1 cellular context compared by ENCODE assay signal in the genomic region with DNA sequence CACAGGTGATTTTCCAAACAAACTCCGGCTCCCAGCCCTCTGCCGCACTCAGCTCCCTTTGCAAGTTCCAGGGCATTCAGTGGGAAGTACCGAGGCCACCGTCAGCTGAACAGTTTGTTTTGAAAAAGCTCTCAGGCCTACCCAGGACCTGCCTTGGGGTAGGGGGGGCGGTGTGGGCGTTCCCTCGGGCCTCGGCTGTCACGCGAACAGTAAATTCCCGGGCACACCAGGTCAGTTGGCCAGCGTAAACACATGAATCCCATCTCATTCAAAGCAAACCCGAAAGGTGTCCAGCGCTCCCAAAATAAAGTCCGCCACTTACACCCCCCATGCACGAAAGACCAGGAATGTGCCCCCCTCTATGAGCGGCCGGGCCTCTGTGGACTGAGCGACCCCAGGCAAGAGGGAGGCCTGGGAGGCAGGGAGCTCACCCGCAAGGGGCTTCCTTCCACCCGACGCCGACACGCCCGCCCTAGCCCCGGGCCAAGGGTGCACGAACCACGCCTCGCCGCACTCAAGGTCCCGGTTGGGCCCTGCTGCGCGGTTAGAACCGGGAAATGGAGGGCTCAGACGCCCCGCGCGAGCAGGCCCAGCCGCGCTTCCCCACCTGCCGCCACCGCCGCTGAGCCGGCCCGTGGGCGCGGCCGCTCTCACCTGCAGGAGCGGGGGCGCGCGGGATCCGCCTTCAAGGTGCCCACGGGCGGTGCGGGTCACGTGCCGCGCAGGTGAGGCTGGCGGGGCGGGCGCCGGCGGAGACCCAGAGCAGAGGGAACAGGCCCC.
TF ChIP-seq lines count a peak whose summit lies in the region.

A gene with protein sequence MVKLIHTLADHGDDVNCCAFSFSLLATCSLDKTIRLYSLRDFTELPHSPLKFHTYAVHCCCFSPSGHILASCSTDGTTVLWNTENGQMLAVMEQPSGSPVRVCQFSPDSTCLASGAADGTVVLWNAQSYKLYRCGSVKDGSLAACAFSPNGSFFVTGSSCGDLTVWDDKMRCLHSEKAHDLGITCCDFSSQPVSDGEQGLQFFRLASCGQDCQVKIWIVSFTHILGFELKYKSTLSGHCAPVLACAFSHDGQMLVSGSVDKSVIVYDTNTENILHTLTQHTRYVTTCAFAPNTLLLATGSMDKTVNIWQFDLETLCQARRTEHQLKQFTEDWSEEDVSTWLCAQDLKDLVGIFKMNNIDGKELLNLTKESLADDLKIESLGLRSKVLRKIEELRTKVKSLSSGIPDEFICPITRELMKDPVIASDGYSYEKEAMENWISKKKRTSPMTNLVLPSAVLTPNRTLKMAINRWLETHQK (minus strand): TSS at position 775 of the 780 bp plus-strand sequence. CDS start 3,634 bp downstream, outside the sequence.

TF ChIP-seq in K562, 482 proteins besides CTCF, POLR2A, EP300 and RAD21 (continued from another document and continues in another):
- TF ChIP-seq, protein P1, sequence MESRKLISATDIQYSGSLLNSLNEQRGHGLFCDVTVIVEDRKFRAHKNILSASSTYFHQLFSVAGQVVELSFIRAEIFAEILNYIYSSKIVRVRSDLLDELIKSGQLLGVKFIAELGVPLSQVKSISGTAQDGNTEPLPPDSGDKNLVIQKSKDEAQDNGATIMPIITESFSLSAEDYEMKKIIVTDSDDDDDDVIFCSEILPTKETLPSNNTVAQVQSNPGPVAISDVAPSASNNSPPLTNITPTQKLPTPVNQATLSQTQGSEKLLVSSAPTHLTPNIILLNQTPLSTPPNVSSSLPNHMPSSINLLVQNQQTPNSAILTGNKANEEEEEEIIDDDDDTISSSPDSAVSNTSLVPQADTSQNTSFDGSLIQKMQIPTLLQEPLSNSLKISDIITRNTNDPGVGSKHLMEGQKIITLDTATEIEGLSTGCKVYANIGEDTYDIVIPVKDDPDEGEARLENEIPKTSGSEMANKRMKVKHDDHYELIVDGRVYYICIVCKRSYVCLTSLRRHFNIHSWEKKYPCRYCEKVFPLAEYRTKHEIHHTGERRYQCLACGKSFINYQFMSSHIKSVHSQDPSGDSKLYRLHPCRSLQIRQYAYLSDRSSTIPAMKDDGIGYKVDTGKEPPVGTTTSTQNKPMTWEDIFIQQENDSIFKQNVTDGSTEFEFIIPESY (CRISPR knock-in tag; IDR thresholded peaks at IDR 0.05), result 0 out of 2 replicates have a peak, but pooled peaks have one; percentile 7
- TF ChIP-seq NCOA6 (IDR thresholded peaks at IDR 0.05) (no peak), ADNP (tag; IDR thresholded peaks at IDR 0.05) (no peak), ZNF778 (CRISPR knock-in tag; IDR thresholded peaks at IDR 0.05) (no peak), FOXA1 (IDR thresholded peaks at IDR 0.05; ENCODE audit: borderline replicate concordance) (no peak), XRCC3 (IDR thresholded peaks at IDR 0.05) (no peak), U2AF2 (optimal IDR thresholded peaks at IDR 0.05; ENCODE audit: low read depth, low read length) (no peak), WHSC1 (IDR thresholded peaks at IDR 0.05; ENCODE audit: low read length) (no peak), MED1 (CRISPR knock-in tag; IDR thresholded peaks at IDR 0.05; ENCODE audit: borderline replicate concordance) (no peak), EWSR1 (IDR thresholded peaks at IDR 0.05; ENCODE audit: borderline replicate concordance, low read depth, partially characterized antibody) (no peak), KDM5B (IDR thresholded peaks at IDR 0.05; ENCODE audit: insufficient replicate concordance, low read depth, low read length) (peak; percentile 28), PTRF (tag; IDR thresholded peaks at IDR 0.05) (no peak), TGIF2 (CRISPR knock-in tag; IDR thresholded peaks at IDR 0.05) (peak; percentile 95; the same call in 1 of the 2 replicates), KLF6 (CRISPR knock-in tag; IDR thresholded peaks at IDR 0.05; ENCODE audit: borderline replicate concordance) (no peak), CBX1 (IDR thresholded peaks at IDR 0.05; ENCODE audit: low read depth) (peak; percentile 49; the same call in 1 of the 2 replicates), KDM4B (IDR thresholded peaks at IDR 0.05; ENCODE audit: borderline replicate concordance in 2 of 2, low read depth in 1 of 2) (no peak), ESRRB (CRISPR knock-in tag; IDR thresholded peaks at IDR 0.05; ENCODE audit: borderline replicate concordance) (no peak), ZNF174 (CRISPR knock-in tag; IDR thresholded peaks at IDR 0.05) (no peak), DACH1 (IDR thresholded peaks at IDR 0.05; ENCODE audit: partially characterized antibody) (peak; percentile 52), FOXP1 (CRISPR knock-in tag; IDR thresholded peaks at IDR 0.05) (peak; percentile 84)
- TF ChIP-seq, protein P2, sequence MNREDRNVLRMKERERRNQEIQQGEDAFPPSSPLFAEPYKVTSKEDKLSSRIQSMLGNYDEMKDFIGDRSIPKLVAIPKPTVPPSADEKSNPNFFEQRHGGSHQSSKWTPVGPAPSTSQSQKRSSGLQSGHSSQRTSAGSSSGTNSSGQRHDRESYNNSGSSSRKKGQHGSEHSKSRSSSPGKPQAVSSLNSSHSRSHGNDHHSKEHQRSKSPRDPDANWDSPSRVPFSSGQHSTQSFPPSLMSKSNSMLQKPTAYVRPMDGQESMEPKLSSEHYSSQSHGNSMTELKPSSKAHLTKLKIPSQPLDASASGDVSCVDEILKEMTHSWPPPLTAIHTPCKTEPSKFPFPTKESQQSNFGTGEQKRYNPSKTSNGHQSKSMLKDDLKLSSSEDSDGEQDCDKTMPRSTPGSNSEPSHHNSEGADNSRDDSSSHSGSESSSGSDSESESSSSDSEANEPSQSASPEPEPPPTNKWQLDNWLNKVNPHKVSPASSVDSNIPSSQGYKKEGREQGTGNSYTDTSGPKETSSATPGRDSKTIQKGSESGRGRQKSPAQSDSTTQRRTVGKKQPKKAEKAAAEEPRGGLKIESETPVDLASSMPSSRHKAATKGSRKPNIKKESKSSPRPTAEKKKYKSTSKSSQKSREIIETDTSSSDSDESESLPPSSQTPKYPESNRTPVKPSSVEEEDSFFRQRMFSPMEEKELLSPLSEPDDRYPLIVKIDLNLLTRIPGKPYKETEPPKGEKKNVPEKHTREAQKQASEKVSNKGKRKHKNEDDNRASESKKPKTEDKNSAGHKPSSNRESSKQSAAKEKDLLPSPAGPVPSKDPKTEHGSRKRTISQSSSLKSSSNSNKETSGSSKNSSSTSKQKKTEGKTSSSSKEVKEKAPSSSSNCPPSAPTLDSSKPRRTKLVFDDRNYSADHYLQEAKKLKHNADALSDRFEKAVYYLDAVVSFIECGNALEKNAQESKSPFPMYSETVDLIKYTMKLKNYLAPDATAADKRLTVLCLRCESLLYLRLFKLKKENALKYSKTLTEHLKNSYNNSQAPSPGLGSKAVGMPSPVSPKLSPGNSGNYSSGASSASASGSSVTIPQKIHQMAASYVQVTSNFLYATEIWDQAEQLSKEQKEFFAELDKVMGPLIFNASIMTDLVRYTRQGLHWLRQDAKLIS (CRISPR knock-in tag; IDR thresholded peaks at IDR 0.05), result 0 out of 2 replicates have a peak, but pooled peaks have one; percentile 14
- TF ChIP-seq, protein P3, sequence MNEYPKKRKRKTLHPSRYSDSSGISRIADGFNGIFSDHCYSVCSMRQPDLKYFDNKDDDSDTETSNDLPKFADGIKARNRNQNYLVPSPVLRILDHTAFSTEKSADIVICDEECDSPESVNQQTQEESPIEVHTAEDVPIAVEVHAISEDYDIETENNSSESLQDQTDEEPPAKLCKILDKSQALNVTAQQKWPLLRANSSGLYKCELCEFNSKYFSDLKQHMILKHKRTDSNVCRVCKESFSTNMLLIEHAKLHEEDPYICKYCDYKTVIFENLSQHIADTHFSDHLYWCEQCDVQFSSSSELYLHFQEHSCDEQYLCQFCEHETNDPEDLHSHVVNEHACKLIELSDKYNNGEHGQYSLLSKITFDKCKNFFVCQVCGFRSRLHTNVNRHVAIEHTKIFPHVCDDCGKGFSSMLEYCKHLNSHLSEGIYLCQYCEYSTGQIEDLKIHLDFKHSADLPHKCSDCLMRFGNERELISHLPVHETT (CRISPR knock-in tag; conservative IDR thresholded peaks at IDR 0.05 in 1 of 2, IDR thresholded peaks at IDR 0.05 in 1 of 2), result peak in 1 of 2 experiments; percentile 31; a peak in 1 of 4 replicates
- TF ChIP-seq, protein P4, sequence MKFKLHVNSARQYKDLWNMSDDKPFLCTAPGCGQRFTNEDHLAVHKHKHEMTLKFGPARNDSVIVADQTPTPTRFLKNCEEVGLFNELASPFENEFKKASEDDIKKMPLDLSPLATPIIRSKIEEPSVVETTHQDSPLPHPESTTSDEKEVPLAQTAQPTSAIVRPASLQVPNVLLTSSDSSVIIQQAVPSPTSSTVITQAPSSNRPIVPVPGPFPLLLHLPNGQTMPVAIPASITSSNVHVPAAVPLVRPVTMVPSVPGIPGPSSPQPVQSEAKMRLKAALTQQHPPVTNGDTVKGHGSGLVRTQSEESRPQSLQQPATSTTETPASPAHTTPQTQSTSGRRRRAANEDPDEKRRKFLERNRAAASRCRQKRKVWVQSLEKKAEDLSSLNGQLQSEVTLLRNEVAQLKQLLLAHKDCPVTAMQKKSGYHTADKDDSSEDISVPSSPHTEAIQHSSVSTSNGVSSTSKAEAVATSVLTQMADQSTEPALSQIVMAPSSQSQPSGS (CRISPR knock-in tag; IDR thresholded peaks at IDR 0.05), result 0 out of 2 replicates have a peak, but pooled peaks have one; percentile 23
- TF ChIP-seq, protein P5, sequence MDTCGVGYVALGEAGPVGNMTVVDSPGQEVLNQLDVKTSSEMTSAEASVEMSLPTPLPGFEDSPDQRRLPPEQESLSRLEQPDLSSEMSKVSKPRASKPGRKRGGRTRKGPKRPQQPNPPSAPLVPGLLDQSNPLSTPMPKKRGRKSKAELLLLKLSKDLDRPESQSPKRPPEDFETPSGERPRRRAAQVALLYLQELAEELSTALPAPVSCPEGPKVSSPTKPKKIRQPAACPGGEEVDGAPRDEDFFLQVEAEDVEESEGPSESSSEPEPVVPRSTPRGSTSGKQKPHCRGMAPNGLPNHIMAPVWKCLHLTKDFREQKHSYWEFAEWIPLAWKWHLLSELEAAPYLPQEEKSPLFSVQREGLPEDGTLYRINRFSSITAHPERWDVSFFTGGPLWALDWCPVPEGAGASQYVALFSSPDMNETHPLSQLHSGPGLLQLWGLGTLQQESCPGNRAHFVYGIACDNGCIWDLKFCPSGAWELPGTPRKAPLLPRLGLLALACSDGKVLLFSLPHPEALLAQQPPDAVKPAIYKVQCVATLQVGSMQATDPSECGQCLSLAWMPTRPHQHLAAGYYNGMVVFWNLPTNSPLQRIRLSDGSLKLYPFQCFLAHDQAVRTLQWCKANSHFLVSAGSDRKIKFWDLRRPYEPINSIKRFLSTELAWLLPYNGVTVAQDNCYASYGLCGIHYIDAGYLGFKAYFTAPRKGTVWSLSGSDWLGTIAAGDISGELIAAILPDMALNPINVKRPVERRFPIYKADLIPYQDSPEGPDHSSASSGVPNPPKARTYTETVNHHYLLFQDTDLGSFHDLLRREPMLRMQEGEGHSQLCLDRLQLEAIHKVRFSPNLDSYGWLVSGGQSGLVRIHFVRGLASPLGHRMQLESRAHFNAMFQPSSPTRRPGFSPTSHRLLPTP (IDR thresholded peaks at IDR 0.05; ENCODE audit: borderline replicate concordance, extremely low read depth, insufficient read length), result no peak
- TF ChIP-seq, protein P6, sequence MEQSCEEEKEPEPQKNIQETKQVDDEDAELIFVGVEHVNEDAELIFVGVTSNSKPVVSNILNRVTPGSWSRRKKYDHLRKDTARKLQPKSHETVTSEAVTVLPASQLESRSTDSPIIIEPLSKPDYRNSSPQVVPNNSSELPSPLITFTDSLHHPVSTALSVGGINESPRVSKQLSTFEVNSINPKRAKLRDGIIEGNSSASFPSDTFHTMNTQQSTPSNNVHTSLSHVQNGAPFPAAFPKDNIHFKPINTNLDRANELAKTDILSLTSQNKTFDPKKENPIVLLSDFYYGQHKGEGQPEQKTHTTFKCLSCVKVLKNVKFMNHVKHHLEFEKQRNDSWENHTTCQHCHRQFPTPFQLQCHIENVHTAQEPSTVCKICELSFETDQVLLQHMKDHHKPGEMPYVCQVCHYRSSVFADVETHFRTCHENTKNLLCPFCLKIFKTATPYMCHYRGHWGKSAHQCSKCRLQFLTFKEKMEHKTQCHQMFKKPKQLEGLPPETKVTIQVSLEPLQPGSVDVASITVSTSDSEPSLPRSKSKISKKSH (CRISPR knock-in tag; IDR thresholded peaks at IDR 0.05), result no peak
- TF ChIP-seq, protein P7, sequence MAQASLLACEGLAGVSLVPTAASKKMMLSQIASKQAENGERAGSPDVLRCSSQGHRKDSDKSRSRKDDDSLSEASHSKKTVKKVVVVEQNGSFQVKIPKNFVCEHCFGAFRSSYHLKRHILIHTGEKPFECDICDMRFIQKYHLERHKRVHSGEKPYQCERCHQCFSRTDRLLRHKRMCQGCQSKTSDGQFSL (CRISPR knock-in tag; IDR thresholded peaks at IDR 0.05), result peak; percentile 92
- TF ChIP-seq, protein P7 (tag; IDR thresholded peaks at IDR 0.05), result peak in 1 of 2 experiments; percentile 86; a peak in 2 of 4 replicates
- TF ChIP-seq, protein P8, sequence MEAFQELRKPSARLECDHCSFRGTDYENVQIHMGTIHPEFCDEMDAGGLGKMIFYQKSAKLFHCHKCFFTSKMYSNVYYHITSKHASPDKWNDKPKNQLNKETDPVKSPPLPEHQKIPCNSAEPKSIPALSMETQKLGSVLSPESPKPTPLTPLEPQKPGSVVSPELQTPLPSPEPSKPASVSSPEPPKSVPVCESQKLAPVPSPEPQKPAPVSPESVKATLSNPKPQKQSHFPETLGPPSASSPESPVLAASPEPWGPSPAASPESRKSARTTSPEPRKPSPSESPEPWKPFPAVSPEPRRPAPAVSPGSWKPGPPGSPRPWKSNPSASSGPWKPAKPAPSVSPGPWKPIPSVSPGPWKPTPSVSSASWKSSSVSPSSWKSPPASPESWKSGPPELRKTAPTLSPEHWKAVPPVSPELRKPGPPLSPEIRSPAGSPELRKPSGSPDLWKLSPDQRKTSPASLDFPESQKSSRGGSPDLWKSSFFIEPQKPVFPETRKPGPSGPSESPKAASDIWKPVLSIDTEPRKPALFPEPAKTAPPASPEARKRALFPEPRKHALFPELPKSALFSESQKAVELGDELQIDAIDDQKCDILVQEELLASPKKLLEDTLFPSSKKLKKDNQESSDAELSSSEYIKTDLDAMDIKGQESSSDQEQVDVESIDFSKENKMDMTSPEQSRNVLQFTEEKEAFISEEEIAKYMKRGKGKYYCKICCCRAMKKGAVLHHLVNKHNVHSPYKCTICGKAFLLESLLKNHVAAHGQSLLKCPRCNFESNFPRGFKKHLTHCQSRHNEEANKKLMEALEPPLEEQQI (IDR thresholded peaks at IDR 0.05), result no peak
- TF ChIP-seq, protein P9, sequence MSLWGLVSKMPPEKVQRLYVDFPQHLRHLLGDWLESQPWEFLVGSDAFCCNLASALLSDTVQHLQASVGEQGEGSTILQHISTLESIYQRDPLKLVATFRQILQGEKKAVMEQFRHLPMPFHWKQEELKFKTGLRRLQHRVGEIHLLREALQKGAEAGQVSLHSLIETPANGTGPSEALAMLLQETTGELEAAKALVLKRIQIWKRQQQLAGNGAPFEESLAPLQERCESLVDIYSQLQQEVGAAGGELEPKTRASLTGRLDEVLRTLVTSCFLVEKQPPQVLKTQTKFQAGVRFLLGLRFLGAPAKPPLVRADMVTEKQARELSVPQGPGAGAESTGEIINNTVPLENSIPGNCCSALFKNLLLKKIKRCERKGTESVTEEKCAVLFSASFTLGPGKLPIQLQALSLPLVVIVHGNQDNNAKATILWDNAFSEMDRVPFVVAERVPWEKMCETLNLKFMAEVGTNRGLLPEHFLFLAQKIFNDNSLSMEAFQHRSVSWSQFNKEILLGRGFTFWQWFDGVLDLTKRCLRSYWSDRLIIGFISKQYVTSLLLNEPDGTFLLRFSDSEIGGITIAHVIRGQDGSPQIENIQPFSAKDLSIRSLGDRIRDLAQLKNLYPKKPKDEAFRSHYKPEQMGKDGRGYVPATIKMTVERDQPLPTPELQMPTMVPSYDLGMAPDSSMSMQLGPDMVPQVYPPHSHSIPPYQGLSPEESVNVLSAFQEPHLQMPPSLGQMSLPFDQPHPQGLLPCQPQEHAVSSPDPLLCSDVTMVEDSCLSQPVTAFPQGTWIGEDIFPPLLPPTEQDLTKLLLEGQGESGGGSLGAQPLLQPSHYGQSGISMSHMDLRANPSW (CRISPR knock-in tag; IDR thresholded peaks at IDR 0.05), result no peak
